In genomic region chr6:147930743-147931142, GRCh38 we compare ENCODE assay signal across 17 cellular contexts.
DNase-seq lines count a peak whose midpoint lies in the region; ATAC-seq and TF ChIP-seq lines count a peak whose summit lies in the region.
"Had no signal": no experiment of that assay in that cellular context is flagged by ENCODE, and none has a peak within 500 bp of the region (broad histone marks: within the 10 kb centered on the region; RNA-seq: fewer than 3 reads in every experiment).

No MANE protein-coding gene starts in this region.

- RAD21 ChIA-PET in HCT116 (lab: Charles Lee; ENCODE audit: low non-redundant PET in 1 of 2, low total read pairs in 2 of 2, uncharacterized antibody in 2 of 2, unreplicated experiment in 2 of 2): no interaction called here

- TF ChIP-seq POLR2A in HCT116 (IDR thresholded peaks at IDR 0.05; ENCODE audit: borderline replicate concordance, extremely low read depth, insufficient read depth, insufficient read length): no peak

- BruUV-seq in HCT116 (replicated peaks; lab: Mats Ljungman, UMichigan): no TSS peak

- no peak for TF ChIP-seq CTCF in HCT116 (IDR thresholded peaks at IDR 0.05 in 2 of 3, conservative IDR thresholded peaks at IDR 0.05 in 1 of 3; ENCODE audit: borderline replicate concordance in 1 of 3, insufficient read depth in 1 of 3, low read depth in 2 of 3, low read length in 2 of 3)
- no peak for TF ChIP-seq CTCF in RWPE1 (conservative IDR thresholded peaks at IDR 0.05; ENCODE audit: low read depth)
- no peak for TF ChIP-seq CTCF in epithelial cell of esophagus (IDR thresholded peaks at IDR 0.05; ENCODE audit: insufficient read depth, low read depth, low read length, missing control alignments)
- no peak for TF ChIP-seq CTCF in mesothelial cell of epicardium (IDR thresholded peaks at IDR 0.05; ENCODE audit: unreplicated experiment)
- TF ChIP-seq CTCF in GM20000 (IDR thresholded peaks at IDR 0.05; ENCODE audit: extremely low read depth, missing control alignments): no peak

- no peaks in the 10 kb centered on the region for H3K4me1 ChIP-seq in HCT116 (ENCODE audit: control insufficient read depth in 1 of 2, insufficient read depth in 2 of 2, low read length in 2 of 2)

- H3K4me2 ChIP-seq in HCT116 (ENCODE audit: low read length): no peak overlapping the region

- peak overlapping the region; percentile 40 for H3K27ac Mint-ChIP-seq in mesothelial cell of epicardium
- H3K27ac Mint-ChIP-seq: CD4-positive, alpha-beta memory T cell; IgD-negative memory B cell had no signal

- intact Hi-C loops in HCT116 (cut with micrococcal nuclease): no loop called here

- H3K9me2 ChIP-seq in HCT116 (ENCODE audit: insufficient read depth): no peaks in the 10 kb centered on the region

- H3K36me3 ChIP-seq in HCT116 (ENCODE audit: control insufficient read depth in 1 of 2, insufficient read depth in 2 of 2, low read length in 2 of 2): no peaks in the 10 kb centered on the region

- no peak for TF ChIP-seq RAD21 in HCT116 (IDR thresholded peaks at IDR 0.05; ENCODE audit: low read depth)

- no peak overlapping the region for H3K4me3 ChIP-seq in HCT116 (replicated peaks in 1 of 2; ENCODE audit: low read depth in 1 of 2, low read length in 2 of 2)
- H3K4me3 ChIP-seq in epithelial cell of esophagus (ENCODE audit: low read length): no peak overlapping the region

- no peak overlapping the region for H3K27ac ChIP-seq in HCT116 (ENCODE audit: low read depth, low read length)
- H3K27ac ChIP-seq in RWPE1: no peak overlapping the region

- no peak overlapping the region for H3K4me3 Mint-ChIP-seq in mesothelial cell of epicardium
- H3K4me3 Mint-ChIP-seq: CD4-positive, alpha-beta memory T cell; H9; IgD-negative memory B cell had no signal

- ATAC-seq in HCT116: peak; percentile 53; the same call in 1 of the 2 replicates
- ATAC-seq: SK-N-SH treated with all-trans-retinoic acid at 6 μM for 48 hours had no signal

- H3K79me2 ChIP-seq in HCT116 (ENCODE audit: insufficient read depth, low read length): no peaks in the 10 kb centered on the region

- POLR2A ChIA-PET in HCT116 (lab: Charles Lee) (no interaction called here), RWPE1 (lab: Yijun Ruan, JAX; ENCODE audit: low non-redundant PET) (no interaction called here)

- no peak overlapping the region for H3K9ac ChIP-seq in HCT116 (ENCODE audit: low read length)

- H3K36me3 Mint-ChIP-seq in mesothelial cell of epicardium: peaks cover 17% of the 10 kb centered on the region
- H3K36me3 Mint-ChIP-seq: IgD-negative memory B cell had no signal

- no peaks in the 10 kb centered on the region for H3K27me3 Mint-ChIP-seq in mesothelial cell of epicardium (ENCODE audit: low read depth)
- H3K27me3 Mint-ChIP-seq: CD4-positive, alpha-beta memory T cell; IgD-negative memory B cell had no signal

- peaks cover 32% of the 10 kb centered on the region for H3K9me3 Mint-ChIP-seq in mesothelial cell of epicardium

- H3K4me1 Mint-ChIP-seq in mesothelial cell of epicardium: peaks cover 12% of the 10 kb centered on the region
- H3K4me1 Mint-ChIP-seq: H9 had no signal

- 0 out of 4 replicates have a peak, but pooled peaks cover 0 to 3% of the 10 kb centered on the region in 2 experiments for H3K9me3 ChIP-seq in HCT116 (ENCODE audit: control insufficient read depth in 1 of 2, insufficient read depth in 1 of 2, low read depth in 1 of 2, low read length in 2 of 2)

- no peak overlapping the region for H2AFZ ChIP-seq in HCT116 (ENCODE audit: low read depth, low read length, poor library complexity, severe bottlenecking)

- CTCF ChIA-PET in HCT116 (lab: Charles Lee) (no interaction called here), RWPE1 (lab: Yijun Ruan, JAX) (interaction anchor here (0.6 kb wide), 1 partner anchor 99 kb away, joined by 3 read pairs; no protein-coding TSS in a partner anchor)

- no peak for DNase-seq in HCT116 (ENCODE audit: low read depth, low spot score)
- DNase-seq in RWPE1 (ENCODE audit: low spot score): peak; percentile 45
- peak; percentile 76 for DNase-seq in epithelial cell of esophagus (ENCODE audit: low read depth)
- no peak for DNase-seq in mesothelial cell of epicardium (ENCODE audit: low spot score in 2 of 2, unreplicated experiment in 2 of 2)
- no peak for DNase-seq in GM20000 (ENCODE audit: low spot score)
- DNase-seq in GM03348 (ENCODE audit: low spot score): no peak
- no peak for DNase-seq in NCI-H1436 (lab: John Stamatoyannopoulos, UW)
- no peak for DNase-seq in C1 segment of cervical spinal cord (lab: John Stamatoyannopoulos, UW)
- DNase-seq: ACHN; CD4-positive, alpha-beta memory T cell; H9; NCI-H146; NCI-H2081 treated with DMSO at 0.1 percent for 48 hours; NCI-H345; SHP77 had no signal

- no peaks in the 10 kb centered on the region for H3K27me3 ChIP-seq in HCT116 (ENCODE audit: insufficient read depth, low read length)

- no peaks in the 10 kb centered on the region for H4K20me1 ChIP-seq in HCT116 (ENCODE audit: insufficient read depth)

TF ChIP-seq in HCT116, 20 proteins besides CTCF, POLR2A, EP300 and RAD21:
- TF ChIP-seq EZH2phosphoT487 (IDR thresholded peaks at IDR 0.05; ENCODE audit: borderline replicate concordance): no peak
- no peak for TF ChIP-seq EGR1 (IDR thresholded peaks at IDR 0.05; ENCODE audit: low read depth)
- TF ChIP-seq REST (IDR thresholded peaks at IDR 0.05; ENCODE audit: low read depth): no peak
- TF ChIP-seq CBX3 (IDR thresholded peaks at IDR 0.05; ENCODE audit: low read depth): no peak
- no peak for TF ChIP-seq JUND (IDR thresholded peaks at IDR 0.05)
- TF ChIP-seq, protein P1, sequence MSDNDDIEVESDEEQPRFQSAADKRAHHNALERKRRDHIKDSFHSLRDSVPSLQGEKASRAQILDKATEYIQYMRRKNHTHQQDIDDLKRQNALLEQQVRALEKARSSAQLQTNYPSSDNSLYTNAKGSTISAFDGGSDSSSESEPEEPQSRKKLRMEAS (IDR thresholded peaks at IDR 0.05): no peak
- no peak for TF ChIP-seq ELF1 (IDR thresholded peaks at IDR 0.05; ENCODE audit: borderline replicate concordance, low read depth)
- TF ChIP-seq, protein P2, sequence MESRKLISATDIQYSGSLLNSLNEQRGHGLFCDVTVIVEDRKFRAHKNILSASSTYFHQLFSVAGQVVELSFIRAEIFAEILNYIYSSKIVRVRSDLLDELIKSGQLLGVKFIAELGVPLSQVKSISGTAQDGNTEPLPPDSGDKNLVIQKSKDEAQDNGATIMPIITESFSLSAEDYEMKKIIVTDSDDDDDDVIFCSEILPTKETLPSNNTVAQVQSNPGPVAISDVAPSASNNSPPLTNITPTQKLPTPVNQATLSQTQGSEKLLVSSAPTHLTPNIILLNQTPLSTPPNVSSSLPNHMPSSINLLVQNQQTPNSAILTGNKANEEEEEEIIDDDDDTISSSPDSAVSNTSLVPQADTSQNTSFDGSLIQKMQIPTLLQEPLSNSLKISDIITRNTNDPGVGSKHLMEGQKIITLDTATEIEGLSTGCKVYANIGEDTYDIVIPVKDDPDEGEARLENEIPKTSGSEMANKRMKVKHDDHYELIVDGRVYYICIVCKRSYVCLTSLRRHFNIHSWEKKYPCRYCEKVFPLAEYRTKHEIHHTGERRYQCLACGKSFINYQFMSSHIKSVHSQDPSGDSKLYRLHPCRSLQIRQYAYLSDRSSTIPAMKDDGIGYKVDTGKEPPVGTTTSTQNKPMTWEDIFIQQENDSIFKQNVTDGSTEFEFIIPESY (IDR thresholded peaks at IDR 0.05; ENCODE audit: extremely low read depth, insufficient replicate concordance, low read length): no peak
- TF ChIP-seq SRF (IDR thresholded peaks at IDR 0.05; ENCODE audit: low read depth): no peak
- TF ChIP-seq TCF7L2 (IDR thresholded peaks at IDR 0.05; ENCODE audit: borderline replicate concordance, extremely low read depth, insufficient read depth, insufficient read length): no peak
- TF ChIP-seq CEBPB (IDR thresholded peaks at IDR 0.05; ENCODE audit: low read depth): no peak
- TF ChIP-seq SP1 (IDR thresholded peaks at IDR 0.05; ENCODE audit: low read depth): no peak
- no peak for TF ChIP-seq EZH2 (IDR thresholded peaks at IDR 0.05)
- TF ChIP-seq ATF3 (IDR thresholded peaks at IDR 0.05): no peak

Comparison
In these comparisons a context has a peak if more than half of its experiments do, and no peak if none do; other contexts are left out.
1. DNase-seq: peak in RWPE1 (single experiment) and epithelial cell of esophagus (single experiment); none in HCT116 (single experiment), mesothelial cell of epicardium (0 of 2), GM20000 (single experiment), GM03348 (single experiment), NCI-H1436 (single experiment) and C1 segment of cervical spinal cord (0 of 14).